Comparison of ENCODE assay signal across 21 cellular contexts in the genomic region with DNA sequence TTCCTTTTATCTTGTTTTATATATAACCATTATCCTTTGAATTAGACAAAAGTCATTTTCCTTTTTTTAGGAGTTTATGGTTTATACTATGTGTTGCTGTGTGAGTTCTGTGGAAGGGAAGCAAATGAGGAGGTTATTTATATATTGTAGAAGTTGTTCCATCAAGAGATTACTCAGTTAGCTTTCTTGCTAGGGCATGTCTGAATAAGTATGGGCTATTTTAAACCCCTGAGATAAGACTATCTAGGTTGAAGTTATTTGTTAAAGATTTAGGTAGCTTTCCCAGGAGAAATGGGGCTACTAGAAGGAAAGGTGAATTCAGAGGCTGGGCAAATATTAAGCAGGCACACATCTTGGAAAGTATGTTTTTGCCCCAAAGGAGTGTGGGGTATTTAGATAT. TPM values are rescaled to one million over a fixed set of nuclear protein-coding genes. Genes with fewer than 3 reads are reported as not detected.
DNase-seq lines count a peak whose midpoint lies in the region; ATAC-seq, FAIRE-seq and TF ChIP-seq lines count a peak whose summit lies in the region.
"Had no signal": no experiment of that assay in that cellular context is flagged by ENCODE, and none has a peak within 500 bp of the region (broad histone marks: within the 10 kb centered on the region; RNA-seq: fewer than 3 reads in every experiment).

No MANE protein-coding gene starts in this region.

- intact Hi-C loops in left ventricle myocardium superior (cut with micrococcal nuclease): no loop called here
- intact Hi-C loops in left cardiac atrium (cut with DNase I): no loop called here

- H2AFZ ChIP-seq in hepatocyte: peak overlapping the region; percentile 3
- H2AFZ ChIP-seq: GM23338 had no signal

- H3K27ac Mint-ChIP-seq in activated T-cell treated with anti-CD3 and anti-CD28 coated beads, Interleukin-2, amount 50 U/mL, for 72 hours: peak overlapping the region; percentile 39
- H3K27ac Mint-ChIP-seq: CD14-positive monocyte; CD4-positive, alpha-beta memory T cell; GM23338 had no signal

- H3K4me3 ChIP-seq in hepatocyte (no peak overlapping the region), small intestine (ENCODE audit: low read depth in 1 of 2, low read length in 2 of 2) (no peak overlapping the region)
- H3K4me3 ChIP-seq: BLaER1, GM23338 had no signal

- no peaks in the 10 kb centered on the region for H3K36me3 ChIP-seq in hepatocyte (replicated peaks; ENCODE audit: insufficient read depth, low read depth)
- no peaks in the 10 kb centered on the region for H3K36me3 ChIP-seq in small intestine (ENCODE audit: control insufficient read depth in 2 of 2, insufficient read depth in 2 of 2, low read length in 2 of 2)
- H3K36me3 ChIP-seq: BLaER1 had no signal

- FAIRE-seq in small intestine (lab: Jason Lieb, UNC): no peak
- FAIRE-seq: GM12892, GM18507, H54, HepG2 had no signal

- no peak for ATAC-seq in activated T-cell treated with anti-CD3 and anti-CD28 coated beads, Interleukin-2, amount 50 U/mL, for 72 hours (replicated peaks in 1 of 2)
- ATAC-seq in left ventricle myocardium superior: peak; percentile 46
- no peak for ATAC-seq in left cardiac atrium
- ATAC-seq in HG02759 (IDR thresholded peaks at IDR 0.05; ENCODE audit: unreplicated experiment): no peak
- ATAC-seq: GM23338, HepG2 had no signal

- H3K9me2 ChIP-seq in hepatocyte (replicated peaks; ENCODE audit: insufficient read depth): no peaks in the 10 kb centered on the region

- H3K27me3 ChIP-seq in hepatocyte: no peaks in the 10 kb centered on the region
- peaks cover 3 to 4% of the 10 kb centered on the region in 2 donors for H3K27me3 ChIP-seq in small intestine (ENCODE audit: control insufficient read depth in 2 of 2, insufficient read depth in 2 of 2, low read length in 2 of 2)
- H3K27me3 ChIP-seq: BLaER1 had no signal

- H3K79me2 ChIP-seq in hepatocyte: no peaks in the 10 kb centered on the region

- H3K4me1 ChIP-seq in hepatocyte (ENCODE audit: insufficient read depth): no peaks in the 10 kb centered on the region
- no peaks in the 10 kb centered on the region for H3K4me1 ChIP-seq in small intestine (ENCODE audit: control insufficient read depth in 2 of 2, insufficient read depth in 1 of 2, low read depth in 1 of 2, low read length in 1 of 2)
- H3K4me1 ChIP-seq: BLaER1 had no signal

- TF ChIP-seq CTCF in hepatocyte (IDR thresholded peaks at IDR 0.05; ENCODE audit: poor library complexity): no peak

- H4K20me1 ChIP-seq in hepatocyte (ENCODE audit: insufficient read depth, poor library complexity, severe bottlenecking): no peaks in the 10 kb centered on the region
- H4K20me1 ChIP-seq: BLaER1 had no signal

- H3K4me2 ChIP-seq in hepatocyte: peak overlapping the region; percentile 3
- H3K4me2 ChIP-seq: BLaER1, GM23338 had no signal

- DNase-seq in activated T-cell treated with anti-CD3 and anti-CD28 coated beads, Interleukin-2, amount 50 U/mL, for 72 hours: no peak
- no peak for DNase-seq in activated T-cell treated with anti-CD3 and anti-CD28 coated beads for 4 hours
- no peak for DNase-seq in left ventricle myocardium superior
- DNase-seq in left cardiac atrium: no peak
- no peak for DNase-seq in hepatocyte (ENCODE audit: low spot score)
- no peak for DNase-seq in caudate nucleus (lab: John Stamatoyannopoulos, UW)
- DNase-seq in small intestine: no peak
- DNase-seq: CD4-positive, alpha-beta memory T cell; DMS153; DMS79; GDM1; HCEC 1CT had no signal

- H3K9me3 Mint-ChIP-seq in activated T-cell treated with anti-CD3 and anti-CD28 coated beads, Interleukin-2, amount 50 U/mL, for 72 hours: no peaks in the 10 kb centered on the region
- H3K9me3 Mint-ChIP-seq: CD4-positive, alpha-beta memory T cell had no signal

- peaks cover 3% of the 10 kb centered on the region for H3K27me3 Mint-ChIP-seq in activated T-cell treated with anti-CD3 and anti-CD28 coated beads, Interleukin-2, amount 50 U/mL, for 72 hours (ENCODE audit: low read depth)

- no peak overlapping the region for H3K27ac ChIP-seq in hepatocyte
- no peak overlapping the region for H3K27ac ChIP-seq in caudate nucleus (ENCODE audit: low read depth, low read length)
- no peak overlapping the region for H3K27ac ChIP-seq in small intestine (ENCODE audit: low read depth in 1 of 2, low read length in 1 of 2)
- H3K27ac ChIP-seq: 22Rv1, BLaER1 had no signal

- H3K4me1 Mint-ChIP-seq in activated T-cell treated with anti-CD3 and anti-CD28 coated beads, Interleukin-2, amount 50 U/mL, for 72 hours (ENCODE audit: low read depth): no peaks in the 10 kb centered on the region
- H3K4me1 Mint-ChIP-seq: CD14-positive monocyte; CD4-positive, alpha-beta memory T cell had no signal

- no peak overlapping the region for H3K4me3 Mint-ChIP-seq in activated T-cell treated with anti-CD3 and anti-CD28 coated beads, Interleukin-2, amount 50 U/mL, for 72 hours
- H3K4me3 Mint-ChIP-seq: CD14-positive monocyte; CD4-positive, alpha-beta memory T cell; GM23338 had no signal

- no peaks in the 10 kb centered on the region for H3K9me3 ChIP-seq in hepatocyte (ENCODE audit: low read depth)
- H3K9me3 ChIP-seq in small intestine (ENCODE audit: control insufficient read depth, low read depth): no peaks in the 10 kb centered on the region
- H3K9me3 ChIP-seq: BLaER1 had no signal

- no peaks in the 10 kb centered on the region for H3K36me3 Mint-ChIP-seq in activated T-cell treated with anti-CD3 and anti-CD28 coated beads, Interleukin-2, amount 50 U/mL, for 72 hours (ENCODE audit: insufficient read depth in 2 of 2)
- H3K36me3 Mint-ChIP-seq: CD14-positive monocyte; CD4-positive, alpha-beta memory T cell had no signal

RNA-seq across cellular contexts. Expression of gene VAMP4, which starts 16.1 kb away (rescaled TPM):
- total RNA-seq in activated T-cell treated with anti-CD3 and anti-CD28 coated beads, Interleukin-2, amount 50 U/mL, for 72 hours: 10 to 100 TPM; 18.9 to 19.2 TPM
- total RNA-seq in left ventricle myocardium superior: 11.4 TPM
- 1 to 10 TPM; 9.0 to 9.5 TPM for total RNA-seq in left cardiac atrium
- total RNA-seq in hepatocyte: 8.9 and 9.1 TPM in 2 replicates
- polyA plus RNA-seq in hepatocyte: 5.8 and 9.5 TPM in 2 replicates
- polyA plus RNA-seq in small intestine: 1 to 10 TPM; 5.2 to 9.7 (median 8.1) TPM

RNA-seq across cellular contexts. Expression of gene METTL13, which starts 23.4 kb away (rescaled TPM):
- total RNA-seq in activated T-cell treated with anti-CD3 and anti-CD28 coated beads, Interleukin-2, amount 50 U/mL, for 72 hours: 10 to 100 TPM; 38.0 to 46.4 TPM
- total RNA-seq in left ventricle myocardium superior (18.8 TPM), left cardiac atrium (10 to 100 TPM; 13.0 to 16.2 TPM), hepatocyte (18.9 and 24.4 TPM in 2 replicates)
- polyA plus RNA-seq in hepatocyte (19.5 and 24.0 TPM in 2 replicates), small intestine (10 to 100 TPM; 15.7 to 25.0 (median 15.9) TPM)
